10 cellular contexts compared by ENCODE assay signal in the genomic region with DNA sequence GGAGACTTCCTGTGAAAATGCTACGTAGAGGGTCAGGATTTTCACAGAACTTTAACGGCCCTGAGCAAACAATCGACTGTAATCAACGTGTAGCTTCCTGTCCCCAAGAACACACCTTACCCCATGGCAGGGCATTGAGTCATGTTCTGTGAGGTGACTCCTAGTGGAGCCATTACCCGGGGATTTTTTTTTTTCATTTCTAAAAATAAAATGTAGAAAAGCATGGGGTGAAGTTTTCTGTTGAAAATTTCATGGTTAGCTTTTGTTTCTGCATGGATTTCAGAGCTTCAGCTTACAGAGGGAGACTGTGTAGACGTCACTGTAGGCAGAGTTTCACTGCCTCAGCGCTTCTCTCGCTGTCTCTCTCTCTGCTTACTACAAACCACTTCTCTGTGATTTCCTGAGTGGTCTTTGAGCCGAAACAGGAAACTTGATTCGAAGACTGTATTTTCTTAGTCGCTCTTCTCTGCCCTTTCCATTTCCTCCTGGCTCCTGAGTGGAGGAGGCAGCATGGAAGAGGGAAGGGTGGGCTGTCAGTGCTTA.
DNase-seq lines count a peak whose midpoint lies in the region; ATAC-seq lines count a peak whose summit lies in the region.
"Had no signal": no experiment of that assay in that cellular context is flagged by ENCODE, and none has a peak within 500 bp of the region (broad histone marks: within the 10 kb centered on the region; RNA-seq: fewer than 3 reads in every experiment).

No MANE protein-coding gene starts in this region.

- H3K27ac Mint-ChIP-seq in T-cell: peak overlapping the region; percentile 98 to 99

- H3K36me3 Mint-ChIP-seq in T-cell: peaks cover 88% of the 10 kb centered on the region

- peak in 32 of 34 experiments; percentile 25 to 72 (median 48) for DNase-seq in T-cell
- DNase-seq in dermis blood vessel endothelial cell: peak; percentile 50
- DNase-seq in stimulated activated CD4-positive, alpha-beta T cell treated with anti-CD3 and anti-CD28 coated beads, Interleukin-1b, Interleukin-23, amount 100 ng/mL, for 48 hours: peak; percentile 60
- no peak for DNase-seq in NCI-H446 treated with DMSO at 0.1 percent for 48 hours (lab: John Stamatoyannopoulos, UW)
- no peak for DNase-seq in NCI-H2227 (lab: John Stamatoyannopoulos, UW; ENCODE audit: unreplicated experiment)
- DNase-seq in NCI-H128 (lab: John Stamatoyannopoulos, UW; ENCODE audit: unreplicated experiment): no peak
- DNase-seq: adrenal gland, SHP77 treated with DMSO at 0.1 percent for 48 hours had no signal

- H3K27me3 Mint-ChIP-seq in T-cell: no peaks in the 10 kb centered on the region

- CTCF ChIA-PET in T-cell (lab: Charles Lee): interaction anchor here (0.6 to 2.0 kb wide), 11 partner anchors 12 to 1876 kb away, joined by 3 to 12 read pairs (median 4); no protein-coding TSS in a partner anchor

- H3K4me3 Mint-ChIP-seq in T-cell: peak overlapping the region; percentile 80 to 85 (median 82)

- POLR2A ChIA-PET in T-cell (lab: Charles Lee): interaction anchor here (0.6 to 1.2 kb wide), 8 partner anchors 10 to 486 kb away, joined by 3 to 4 read pairs (median 3); a partner anchor contains a TSS

- no peaks in the 10 kb centered on the region for H3K9me3 Mint-ChIP-seq in T-cell

- H3K4me1 Mint-ChIP-seq in T-cell: peaks cover 81 to 90% (median 88%) of the 10 kb centered on the region in 3 donors

- ATAC-seq in GM21423 (IDR thresholded peaks at IDR 0.05; ENCODE audit: unreplicated experiment) (peak; percentile 64), T-cell (replicated peaks in 1 of 4) (peak; percentile 79 to 88 (median 82)), GM19324 (IDR thresholded peaks at IDR 0.05; ENCODE audit: low FRiP score, unreplicated experiment) (no peak)

Comparison
In these comparisons a context has a peak if more than half of its experiments do, and no peak if none do; other contexts are left out.
1. DNase-seq: peak in T-cell (32 of 34), dermis blood vessel endothelial cell (single experiment) and stimulated activated CD4-positive, alpha-beta T cell treated with anti-CD3 and anti-CD28 coated beads, Interleukin-1b, Interleukin-23, amount 100 ng/mL, for 48 hours (single experiment); none in NCI-H446 treated with DMSO at 0.1 percent for 48 hours (single experiment), NCI-H2227 (single experiment) and NCI-H128 (single experiment).